In the genomic region with DNA sequence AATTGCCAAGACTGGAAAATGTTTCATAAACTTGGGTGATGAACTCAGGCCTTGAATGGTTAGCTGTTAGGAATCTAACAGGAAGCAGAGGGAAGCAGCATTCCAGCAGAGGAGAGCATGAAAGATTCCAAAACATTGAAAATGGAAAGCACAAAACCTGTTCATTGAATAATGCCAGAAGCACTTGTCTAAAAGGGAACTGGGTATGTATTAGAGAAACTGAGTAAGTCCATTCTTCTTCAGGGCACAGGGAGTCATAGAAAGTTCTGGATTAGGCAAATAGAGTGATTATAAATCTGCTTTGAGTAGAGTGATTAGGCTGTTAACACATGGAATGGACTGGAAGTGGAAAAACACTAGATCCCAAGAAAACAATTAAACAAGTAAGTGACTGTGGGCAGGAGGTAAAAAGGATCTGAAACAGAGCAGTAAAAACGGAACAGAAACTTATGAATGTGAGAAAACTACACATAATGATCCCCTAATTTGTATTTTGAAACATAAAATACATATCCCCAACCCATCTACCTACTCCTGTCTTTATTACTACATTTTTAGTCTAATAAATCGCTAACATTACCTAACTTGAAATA, we compare ENCODE assay signal across 13 cellular contexts.
A peak's percentile ranks its signal among the peaks of the same experiment; 100 is the strongest.
DNase-seq lines count a peak whose midpoint lies in the region; ATAC-seq and TF ChIP-seq lines count a peak whose summit lies in the region.
"Had no signal": no experiment of that assay in that cellular context is flagged by ENCODE, and none has a peak within 500 bp of the region (broad histone marks: within the 10 kb centered on the region; RNA-seq: fewer than 3 reads in every experiment).

No MANE protein-coding gene starts in this region.

- H3K4me3 ChIP-seq in MM.1S (ENCODE audit: low read length): no peak overlapping the region
- no peak overlapping the region for H3K4me3 ChIP-seq in effector memory CD4-positive, alpha-beta T cell (ENCODE audit: insufficient read depth, low read depth, low read length, poor library complexity, severe bottlenecking)
- H3K4me3 ChIP-seq in CD8-positive, alpha-beta T cell (ENCODE audit: low read depth, low read length): no peak overlapping the region
- H3K4me3 ChIP-seq: smooth muscle cell had no signal

- no peaks in the 10 kb centered on the region for H3K27me3 ChIP-seq in MM.1S (replicated peaks; ENCODE audit: insufficient read depth, low read length)
- no peaks in the 10 kb centered on the region for H3K27me3 ChIP-seq in effector memory CD4-positive, alpha-beta T cell (replicated peaks; ENCODE audit: control insufficient read depth, insufficient read depth, low read length, poor library complexity, severe bottlenecking)
- H3K27me3 ChIP-seq in CD8-positive, alpha-beta T cell (ENCODE audit: insufficient read depth, low read length): no peaks in the 10 kb centered on the region

- DNase-seq in EH (ENCODE audit: low read depth): peak; percentile 8
- peak; percentile 11 for DNase-seq in MM.1S
- DNase-seq in activated CD8-positive, alpha-beta memory T cell treated with anti-CD3 and anti-CD28 coated beads, Interleukin-2, amount 50 U/mL, for 4 hours: no peak
- DNase-seq in effector memory CD4-positive, alpha-beta T cell: no peak
- DNase-seq in NCI-H526 treated with DMSO at 0.1 percent for 48 hours (lab: John Stamatoyannopoulos, UW): no peak
- no peak for DNase-seq in CD8-positive, alpha-beta T cell
- DNase-seq: glutamatergic neuron; NCI-H2171; stimulated activated naive CD4-positive, alpha-beta T cell treated with Interleukin-2 at 50 U/mL for 16 hours; T-cell had no signal

- H3K36me3 Mint-ChIP-seq in CD8-positive, alpha-beta T cell: peaks cover 29% of the 10 kb centered on the region

- no peaks in the 10 kb centered on the region for H3F3A ChIP-seq in MM.1S (ENCODE audit: insufficient read depth, low read length)

- no peaks in the 10 kb centered on the region for H3K4me1 Mint-ChIP-seq in CD8-positive, alpha-beta T cell (ENCODE audit: low read depth)
- H3K4me1 Mint-ChIP-seq: T-cell had no signal

- H3K9me3 Mint-ChIP-seq in CD8-positive, alpha-beta T cell: no peaks in the 10 kb centered on the region
- H3K9me3 Mint-ChIP-seq: T-cell had no signal

- H2AFZ ChIP-seq in MM.1S (ENCODE audit: low read length): no peak overlapping the region

- no peak for TF ChIP-seq CTCF in MM.1S (IDR thresholded peaks at IDR 0.05; ENCODE audit: low read length)
- no peak for TF ChIP-seq CTCF in CD8-positive, alpha-beta T cell (IDR thresholded peaks at IDR 0.05)

- no peaks in the 10 kb centered on the region for H4K20me1 ChIP-seq in MM.1S (ENCODE audit: insufficient read depth, low read length)

- H3K4me1 ChIP-seq in MM.1S (ENCODE audit: low read length): peaks cover 11% of the 10 kb centered on the region
- no peaks in the 10 kb centered on the region for H3K4me1 ChIP-seq in effector memory CD4-positive, alpha-beta T cell (ENCODE audit: control insufficient read depth, insufficient read depth, low read length, poor library complexity, severe bottlenecking)
- H3K4me1 ChIP-seq in CD8-positive, alpha-beta T cell (ENCODE audit: insufficient read depth, low read length): no peaks in the 10 kb centered on the region

- no peaks in the 10 kb centered on the region for H3K36me3 ChIP-seq in MM.1S (replicated peaks; ENCODE audit: insufficient read depth, low read length)
- no peaks in the 10 kb centered on the region for H3K36me3 ChIP-seq in effector memory CD4-positive, alpha-beta T cell (ENCODE audit: control insufficient read depth, insufficient read depth, low read length)
- no peaks in the 10 kb centered on the region for H3K36me3 ChIP-seq in CD8-positive, alpha-beta T cell (ENCODE audit: insufficient read depth, low read length)

- no peak overlapping the region for H3K9ac ChIP-seq in MM.1S (ENCODE audit: low read length)

- no peaks in the 10 kb centered on the region for H3K27me3 Mint-ChIP-seq in CD8-positive, alpha-beta T cell (ENCODE audit: low read depth)
- H3K27me3 Mint-ChIP-seq: T-cell had no signal

- peak overlapping the region; percentile 28; the same call in 1 of the 2 replicates for H3K4me2 ChIP-seq in MM.1S (ENCODE audit: low read depth, low read length)
- H3K4me2 ChIP-seq: smooth muscle cell had no signal

- no peaks in the 10 kb centered on the region for H3K9me2 ChIP-seq in MM.1S (replicated peaks; ENCODE audit: insufficient read depth, low read length)

- peak; percentile 94 for ATAC-seq in GM19397 (IDR thresholded peaks at IDR 0.05; ENCODE audit: unreplicated experiment)
- ATAC-seq in HG02885 (IDR thresholded peaks at IDR 0.05; ENCODE audit: poor library complexity, unreplicated experiment): peak; percentile 99
- no peak for ATAC-seq in CD8-positive, alpha-beta T cell
- ATAC-seq: T-cell had no signal

- CTCF ChIA-PET in CD8-positive, alpha-beta T cell (lab: Charles Lee): no interaction called here

- no peak overlapping the region for H3K4me3 Mint-ChIP-seq in CD8-positive, alpha-beta T cell
- H3K4me3 Mint-ChIP-seq: T-cell had no signal

- POLR2A ChIA-PET in CD8-positive, alpha-beta T cell (lab: Charles Lee): no interaction called here

- no peaks in the 10 kb centered on the region for H3K9me3 ChIP-seq in MM.1S (replicated peaks; ENCODE audit: insufficient read depth, low read length)
- H3K9me3 ChIP-seq in effector memory CD4-positive, alpha-beta T cell (ENCODE audit: control insufficient read depth, low read length): no peaks in the 10 kb centered on the region
- H3K9me3 ChIP-seq in CD8-positive, alpha-beta T cell (ENCODE audit: low read length): no peaks in the 10 kb centered on the region

- H3K27ac Mint-ChIP-seq in CD8-positive, alpha-beta T cell: no peak overlapping the region
- H3K27ac Mint-ChIP-seq: T-cell had no signal

- no peaks in the 10 kb centered on the region for H3K79me2 ChIP-seq in MM.1S (ENCODE audit: low read length)

- intact Hi-C loops in CD8-positive, alpha-beta T cell (cut with DNase I, micrococcal nuclease): no loop called here

- H3K27ac ChIP-seq in MM.1S (ENCODE audit: low read length): no peak overlapping the region
- no peak overlapping the region for H3K27ac ChIP-seq in effector memory CD4-positive, alpha-beta T cell (ENCODE audit: insufficient read depth, low read length, poor library complexity, severe bottlenecking)
- no peak overlapping the region for H3K27ac ChIP-seq in CD8-positive, alpha-beta T cell (ENCODE audit: low read depth, low read length)

Comparison
In these comparisons a context has a peak if more than half of its experiments do, and no peak if none do; other contexts are left out.
1. DNase-seq: peak in EH (single experiment) and MM.1S (single experiment); none in activated CD8-positive, alpha-beta memory T cell treated with anti-CD3 and anti-CD28 coated beads, Interleukin-2, amount 50 U/mL, for 4 hours (single experiment), effector memory CD4-positive, alpha-beta T cell (0 of 3), NCI-H526 treated with DMSO at 0.1 percent for 48 hours (single experiment) and CD8-positive, alpha-beta T cell (0 of 7).